ENCODE assay signal across 22 cellular contexts in genomic region chr1:194908643-194909042, GRCh38.
DNase-seq lines count a peak whose midpoint lies in the region; ATAC-seq and TF ChIP-seq lines count a peak whose summit lies in the region.
"Had no signal": no experiment of that assay in that cellular context is flagged by ENCODE, and none has a peak within 500 bp of the region (broad histone marks: within the 10 kb centered on the region; RNA-seq: fewer than 3 reads in every experiment).

No MANE protein-coding gene starts in this region.

- H3K4me1 ChIP-seq in adipocyte (ENCODE audit: control insufficient read depth, insufficient read depth, low read length), result no peaks in the 10 kb centered on the region
- H3K4me1 ChIP-seq: BE2C, SJCRH30 had no signal

- POLR2A ChIA-PET in AG04450 (lab: Yijun Ruan, JAX), result no interaction called here

- no peak for TF ChIP-seq CTCF in AG04450 (IDR thresholded peaks at IDR 0.05; ENCODE audit: low read depth, low read length)
- TF ChIP-seq CTCF in HFF-Myc (IDR thresholded peaks at IDR 0.05; ENCODE audit: low read depth, low read length, missing control alignments), result no peak

- no peaks in the 10 kb centered on the region for H3K36me3 ChIP-seq in adipocyte (ENCODE audit: control insufficient read depth, insufficient read depth, low read length, severe bottlenecking)
- H3K36me3 ChIP-seq: BE2C, SJCRH30 had no signal

- H3K9ac ChIP-seq in adipocyte (ENCODE audit: low read length), result no peak overlapping the region

- DNase-seq in AG04450 (ENCODE audit: low read depth, low spot score), result peak; percentile 36
- DNase-seq in HFF-Myc (ENCODE audit: extremely low read depth, low read depth), result peak; percentile 19
- peak; percentile 39 for DNase-seq in adipocyte (ENCODE audit: low read depth)
- DNase-seq in fibroblast of peridontal ligament (ENCODE audit: extremely low read depth), result peak; percentile 37
- no peak for DNase-seq in effector CD8-positive, alpha-beta T cell (lab: John Stamatoyannopoulos, UW)
- no peak for DNase-seq in epidermal melanocyte (ENCODE audit: insufficient read length, low spot score)
- DNase-seq: BE2C, Calu3, DMS79 treated with DMSO at 0.1 percent for 48 hours, MV-4-11, NCI-H1105, NCI-H1436 treated with DMSO at 0.1 percent for 48 hours, NCI-H187 treated with DMSO at 0.1 percent for 48 hours, NCI-H2171 treated with DMSO at 0.1 percent for 48 hours, NCI-H524 treated with DMSO at 0.1 percent for 48 hours, PC-9 had no signal

- CTCF ChIA-PET in AG04450 (lab: Charles Lee), result no interaction called here

- H3K27me3 ChIP-seq in AG04450 (ENCODE audit: control insufficient read depth, insufficient read depth, low read length) (no peaks in the 10 kb centered on the region), adipocyte (replicated peaks; ENCODE audit: control insufficient read depth, insufficient read depth, low read length) (no peaks in the 10 kb centered on the region)
- H3K27me3 ChIP-seq: BE2C, SJCRH30 had no signal

- H3K9me3 ChIP-seq in AG04450 (ENCODE audit: control insufficient read depth, insufficient read depth, low read length) (no peaks in the 10 kb centered on the region), adipocyte (ENCODE audit: control insufficient read depth, low read length) (no peaks in the 10 kb centered on the region)
- H3K9me3 ChIP-seq: BE2C, SJCRH30 had no signal

- no peak overlapping the region for H3K27ac ChIP-seq in AG04450 (ENCODE audit: low read depth, low read length)
- H3K27ac ChIP-seq: 22Rv1, PC-9, SJCRH30 had no signal

- H3K4me3 ChIP-seq in AG04450 (ENCODE audit: low read depth, low read length) (no peak overlapping the region), HFF-Myc (replicated peaks; ENCODE audit: low read depth, low read length) (no peak overlapping the region), adipocyte (ENCODE audit: low read length) (no peak overlapping the region)
- H3K4me3 ChIP-seq: PC-9, SJCRH30 had no signal

- ATAC-seq in HG03342 (IDR thresholded peaks at IDR 0.05; ENCODE audit: unreplicated experiment) (no peak), HG03175 (IDR thresholded peaks at IDR 0.05; ENCODE audit: unreplicated experiment) (no peak)
- ATAC-seq: Right ventricle myocardium inferior, SK-N-SH treated with all-trans-retinoic acid at 6 μM for 48 hours had no signal

Comparison
In these comparisons a context has a peak if more than half of its experiments do, and no peak if none do; other contexts are left out.
1. DNase-seq: peak in AG04450 (single experiment), HFF-Myc (single experiment), adipocyte (single experiment) and fibroblast of peridontal ligament (single experiment); none in effector CD8-positive, alpha-beta T cell (single experiment) and epidermal melanocyte (single experiment).